Comparison of ENCODE assay signal across 1 cellular context in genomic region chr17:43014020-43014615, GRCh38.
TF ChIP-seq lines count a peak whose summit lies in the region.

No MANE protein-coding gene starts in this region.

TF ChIP-seq in WTC11, 78 proteins besides CTCF, POLR2A, EP300 and RAD21 (continued from another document):
- TF ChIP-seq AR (CRISPR knock-in tag; IDR thresholded peaks at IDR 0.05) (no peak), MAX (CRISPR knock-in tag; IDR thresholded peaks at IDR 0.05) (no peak), NFATC4 (CRISPR knock-in tag; IDR thresholded peaks at IDR 0.05) (no peak), TEAD4 (CRISPR knock-in tag; IDR thresholded peaks at IDR 0.05) (no peak)
